Comparison of ENCODE assay signal across 15 cellular contexts in the genomic region with DNA sequence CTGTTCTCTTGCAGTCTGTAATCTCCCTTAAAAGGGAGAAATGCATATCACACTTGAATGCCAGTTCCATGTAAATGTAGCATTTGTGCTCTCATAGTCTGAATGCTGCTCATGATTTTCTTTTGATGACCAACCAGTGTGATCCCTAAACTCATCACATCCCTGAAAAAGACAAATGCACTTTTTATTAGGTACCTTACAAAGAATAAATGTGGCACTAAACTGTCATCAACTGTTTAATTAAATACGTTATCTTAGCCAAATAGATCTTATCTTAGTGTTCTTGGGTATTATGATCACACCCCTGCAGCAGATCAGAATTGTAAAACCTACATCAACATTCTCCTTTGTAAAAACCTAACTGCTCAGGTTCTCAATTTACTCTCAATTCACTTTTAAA.
DNase-seq lines count a peak whose midpoint lies in the region; TF ChIP-seq lines count a peak whose summit lies in the region.
"Had no signal": no experiment of that assay in that cellular context is flagged by ENCODE, and none has a peak within 500 bp of the region (broad histone marks: within the 10 kb centered on the region; RNA-seq: fewer than 3 reads in every experiment).

No MANE protein-coding gene starts in this region.

- H3K4me1 Mint-ChIP-seq in activated T-cell treated with anti-CD3 and anti-CD28 coated beads, Interleukin-2, amount 50 U/mL, for 24 hours (ENCODE audit: low read depth), result no peaks in the 10 kb centered on the region
- H3K4me1 Mint-ChIP-seq: CD4-positive, alpha-beta memory T cell had no signal

- peaks cover 8% of the 10 kb centered on the region for H3K9me3 Mint-ChIP-seq in activated T-cell treated with anti-CD3 and anti-CD28 coated beads, Interleukin-2, amount 50 U/mL, for 24 hours

- no CpG with 5 or more reads among the region's 1 CpG for WGBS in mesendoderm (ENCODE audit: extremely low coverage, insufficient coverage, low lambda C conversion rate)

- no peaks in the 10 kb centered on the region for H3K79me2 ChIP-seq in mesendoderm (ENCODE audit: control insufficient read depth, insufficient read depth, low read length)

- H3K18ac ChIP-seq in mesendoderm (ENCODE audit: low read length), result no peak overlapping the region

- DNase-seq in NCI-H146 (lab: John Stamatoyannopoulos, UW) (peak; percentile 39), mesendoderm (peak; percentile 48), inferior parietal cortex (ENCODE audit: extremely low spot score) (no peak), NOMO-1 treated with dmso at 0.1 percent for 144 hours (lab: John Stamatoyannopoulos, UW; ENCODE audit: unreplicated experiment) (no peak)
- DNase-seq in activated T-cell treated with anti-CD3 and anti-CD28 coated beads, Interleukin-2, amount 50 U/mL, for 24 hours, result no peak
- DNase-seq: C1 segment of cervical spinal cord; Calu3; CD4-positive, alpha-beta memory T cell; COR-L47; DMS53; DMS79 treated with DMSO at 0.1 percent for 48 hours; GF-D8; GOT3 had no signal

- TF ChIP-seq CTCF in HEK293 (tag by site-specific recombination; IDR thresholded peaks at IDR 0.05), result no peak

- no peaks in the 10 kb centered on the region for H3K79me1 ChIP-seq in mesendoderm (ENCODE audit: low read length)

- H3K27ac Mint-ChIP-seq in activated T-cell treated with anti-CD3 and anti-CD28 coated beads, Interleukin-2, amount 50 U/mL, for 24 hours, result no peak overlapping the region
- H3K27ac Mint-ChIP-seq: CD4-positive, alpha-beta memory T cell had no signal

- H2AK5ac ChIP-seq in mesendoderm (ENCODE audit: low read length), result no peak overlapping the region

- no peaks in the 10 kb centered on the region for H3K9me3 ChIP-seq in HEK293 (ENCODE audit: control insufficient read depth, insufficient read depth, low read depth, low read length)
- H3K9me3 ChIP-seq: HAP-1 had no signal

- no peak overlapping the region for H2BK120ac ChIP-seq in mesendoderm (ENCODE audit: low read depth, low read length)

- H3K36me3 Mint-ChIP-seq in activated T-cell treated with anti-CD3 and anti-CD28 coated beads, Interleukin-2, amount 50 U/mL, for 24 hours (ENCODE audit: low read depth), result no peaks in the 10 kb centered on the region
- H3K36me3 Mint-ChIP-seq: CD4-positive, alpha-beta memory T cell had no signal

- H3K36me3 ChIP-seq in HEK293 (ENCODE audit: control insufficient read depth in 2 of 2, insufficient read depth in 1 of 2, low read length in 2 of 2), result peaks cover 11 to 16% of the 10 kb centered on the region in 2 experiments
- H3K36me3 ChIP-seq in mesendoderm (ENCODE audit: control insufficient read depth, insufficient read depth, low read length), result no peaks in the 10 kb centered on the region
- H3K36me3 ChIP-seq: HAP-1 had no signal

- no peaks in the 10 kb centered on the region for H3K27me3 ChIP-seq in mesendoderm (ENCODE audit: insufficient read depth, low read length, poor library complexity)

- no peak overlapping the region for H3K23ac ChIP-seq in mesendoderm (ENCODE audit: low read length)

- H2BK15ac ChIP-seq in mesendoderm (replicated peaks; ENCODE audit: low read depth), result no peak overlapping the region

- no peak overlapping the region for H3K4me3 Mint-ChIP-seq in activated T-cell treated with anti-CD3 and anti-CD28 coated beads, Interleukin-2, amount 50 U/mL, for 24 hours
- H3K4me3 Mint-ChIP-seq: CD4-positive, alpha-beta memory T cell had no signal

- H3K4me2 ChIP-seq in mesendoderm (ENCODE audit: low read length), result no peak overlapping the region

- no peak overlapping the region for H3K56ac ChIP-seq in mesendoderm (ENCODE audit: low read length)

- no peak overlapping the region for H4K5ac ChIP-seq in mesendoderm (ENCODE audit: low read length)

- no peaks in the 10 kb centered on the region for H3K27me3 Mint-ChIP-seq in activated T-cell treated with anti-CD3 and anti-CD28 coated beads, Interleukin-2, amount 50 U/mL, for 24 hours
- H3K27me3 Mint-ChIP-seq: CD4-positive, alpha-beta memory T cell had no signal

- CTCF ChIA-PET in HEK293 (lab: Yijun Ruan, JAX), result interaction anchor here (0.6 kb wide), 1 partner anchor 152 kb away, joined by 3 read pairs; no protein-coding TSS in a partner anchor

- no peak overlapping the region for H3K9ac ChIP-seq in mesendoderm (ENCODE audit: low read length)

- no peak overlapping the region for H3K4ac ChIP-seq in mesendoderm (ENCODE audit: low read depth, low read length)

- POLR2A ChIA-PET in HEK293 (lab: Yijun Ruan, JAX), result interaction anchor here (1.3 kb wide), 1 partner anchor 176 kb away, joined by 5 read pairs; a partner anchor contains a TSS

- no peak overlapping the region for H3K27ac ChIP-seq in HEK293 (ENCODE audit: extremely low read depth, low read depth, low read length)
- no peak overlapping the region for H3K27ac ChIP-seq in mesendoderm (ENCODE audit: low read depth, low read length)

- H2BK5ac ChIP-seq in mesendoderm (ENCODE audit: low read length), result no peak overlapping the region

- H4K8ac ChIP-seq in mesendoderm (ENCODE audit: low read depth, low read length), result no peak overlapping the region

- H3K4me3 ChIP-seq in HEK293 (ENCODE audit: low read depth, low read length) (no peak overlapping the region), mesendoderm (ENCODE audit: low read length) (no peak overlapping the region)
- H3K4me3 ChIP-seq: HAP-1 had no signal

- peaks cover 21% of the 10 kb centered on the region for H3K4me1 ChIP-seq in HEK293 (ENCODE audit: control insufficient read depth, insufficient read depth, low read length)
- no peaks in the 10 kb centered on the region for H3K4me1 ChIP-seq in mesendoderm (ENCODE audit: control insufficient read depth, low read depth, low read length)

TF ChIP-seq in HEK293, 187 proteins besides CTCF, POLR2A, EP300 and RAD21 (continues in another document):
- TF ChIP-seq, protein P1, sequence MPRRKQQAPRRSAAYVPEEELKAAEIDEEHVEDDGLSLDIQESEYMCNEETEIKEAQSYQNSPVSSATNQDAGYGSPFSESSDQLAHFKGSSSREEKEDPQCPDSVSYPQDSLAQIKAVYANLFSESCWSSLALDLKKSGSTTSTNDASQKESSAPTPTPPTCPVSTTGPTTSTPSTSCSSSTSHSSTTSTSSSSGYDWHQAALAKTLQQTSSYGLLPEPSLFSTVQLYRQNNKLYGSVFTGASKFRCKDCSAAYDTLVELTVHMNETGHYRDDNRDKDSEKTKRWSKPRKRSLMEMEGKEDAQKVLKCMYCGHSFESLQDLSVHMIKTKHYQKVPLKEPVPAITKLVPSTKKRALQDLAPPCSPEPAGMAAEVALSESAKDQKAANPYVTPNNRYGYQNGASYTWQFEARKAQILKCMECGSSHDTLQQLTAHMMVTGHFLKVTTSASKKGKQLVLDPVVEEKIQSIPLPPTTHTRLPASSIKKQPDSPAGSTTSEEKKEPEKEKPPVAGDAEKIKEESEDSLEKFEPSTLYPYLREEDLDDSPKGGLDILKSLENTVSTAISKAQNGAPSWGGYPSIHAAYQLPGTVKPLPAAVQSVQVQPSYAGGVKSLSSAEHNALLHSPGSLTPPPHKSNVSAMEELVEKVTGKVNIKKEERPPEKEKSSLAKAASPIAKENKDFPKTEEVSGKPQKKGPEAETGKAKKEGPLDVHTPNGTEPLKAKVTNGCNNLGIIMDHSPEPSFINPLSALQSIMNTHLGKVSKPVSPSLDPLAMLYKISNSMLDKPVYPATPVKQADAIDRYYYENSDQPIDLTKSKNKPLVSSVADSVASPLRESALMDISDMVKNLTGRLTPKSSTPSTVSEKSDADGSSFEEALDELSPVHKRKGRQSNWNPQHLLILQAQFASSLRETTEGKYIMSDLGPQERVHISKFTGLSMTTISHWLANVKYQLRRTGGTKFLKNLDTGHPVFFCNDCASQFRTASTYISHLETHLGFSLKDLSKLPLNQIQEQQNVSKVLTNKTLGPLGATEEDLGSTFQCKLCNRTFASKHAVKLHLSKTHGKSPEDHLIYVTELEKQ (tag by site-specific recombination; IDR thresholded peaks at IDR 0.05; ENCODE audit: borderline replicate concordance), result no peak
- no peak for TF ChIP-seq ZNF223 (tag by site-specific recombination; IDR thresholded peaks at IDR 0.05)
- TF ChIP-seq ZNF37A (tag by site-specific recombination; IDR thresholded peaks at IDR 0.05), result no peak
- TF ChIP-seq ZFHX2 (tag by site-specific recombination; conservative IDR thresholded peaks at IDR 0.05), result no peak
- no peak for TF ChIP-seq ZNF169 (tag by site-specific recombination; IDR thresholded peaks at IDR 0.05)
- TF ChIP-seq, protein P2, sequence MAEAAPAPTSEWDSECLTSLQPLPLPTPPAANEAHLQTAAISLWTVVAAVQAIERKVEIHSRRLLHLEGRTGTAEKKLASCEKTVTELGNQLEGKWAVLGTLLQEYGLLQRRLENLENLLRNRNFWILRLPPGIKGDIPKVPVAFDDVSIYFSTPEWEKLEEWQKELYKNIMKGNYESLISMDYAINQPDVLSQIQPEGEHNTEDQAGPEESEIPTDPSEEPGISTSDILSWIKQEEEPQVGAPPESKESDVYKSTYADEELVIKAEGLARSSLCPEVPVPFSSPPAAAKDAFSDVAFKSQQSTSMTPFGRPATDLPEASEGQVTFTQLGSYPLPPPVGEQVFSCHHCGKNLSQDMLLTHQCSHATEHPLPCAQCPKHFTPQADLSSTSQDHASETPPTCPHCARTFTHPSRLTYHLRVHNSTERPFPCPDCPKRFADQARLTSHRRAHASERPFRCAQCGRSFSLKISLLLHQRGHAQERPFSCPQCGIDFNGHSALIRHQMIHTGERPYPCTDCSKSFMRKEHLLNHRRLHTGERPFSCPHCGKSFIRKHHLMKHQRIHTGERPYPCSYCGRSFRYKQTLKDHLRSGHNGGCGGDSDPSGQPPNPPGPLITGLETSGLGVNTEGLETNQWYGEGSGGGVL (tag by site-specific recombination; IDR thresholded peaks at IDR 0.05), result no peak
- 0 out of 2 replicates have a peak, but pooled peaks have one; percentile 11 for TF ChIP-seq SCRT1 (tag by site-specific recombination; IDR thresholded peaks at IDR 0.05; ENCODE audit: borderline replicate concordance)
- no peak for TF ChIP-seq ZNF24 (tag by site-specific recombination; IDR thresholded peaks at IDR 0.05)
- no peak for TF ChIP-seq ZNF701 (tag by site-specific recombination; IDR thresholded peaks at IDR 0.05)
- TF ChIP-seq BCL11A (tag by site-specific recombination; IDR thresholded peaks at IDR 0.05; ENCODE audit: low read depth), result no peak
- TF ChIP-seq, protein P3, sequence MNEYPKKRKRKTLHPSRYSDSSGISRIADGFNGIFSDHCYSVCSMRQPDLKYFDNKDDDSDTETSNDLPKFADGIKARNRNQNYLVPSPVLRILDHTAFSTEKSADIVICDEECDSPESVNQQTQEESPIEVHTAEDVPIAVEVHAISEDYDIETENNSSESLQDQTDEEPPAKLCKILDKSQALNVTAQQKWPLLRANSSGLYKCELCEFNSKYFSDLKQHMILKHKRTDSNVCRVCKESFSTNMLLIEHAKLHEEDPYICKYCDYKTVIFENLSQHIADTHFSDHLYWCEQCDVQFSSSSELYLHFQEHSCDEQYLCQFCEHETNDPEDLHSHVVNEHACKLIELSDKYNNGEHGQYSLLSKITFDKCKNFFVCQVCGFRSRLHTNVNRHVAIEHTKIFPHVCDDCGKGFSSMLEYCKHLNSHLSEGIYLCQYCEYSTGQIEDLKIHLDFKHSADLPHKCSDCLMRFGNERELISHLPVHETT (tag by site-specific recombination; IDR thresholded peaks at IDR 0.05), result no peak
- no peak for TF ChIP-seq ZNF664 (tag by site-specific recombination; IDR thresholded peaks at IDR 0.05)

Comparison
In these comparisons a context has a peak if more than half of its experiments do, and no peak if none do; other contexts are left out.
1. DNase-seq: peak in NCI-H146 (single experiment) and mesendoderm (single experiment); none in activated T-cell treated with anti-CD3 and anti-CD28 coated beads, Interleukin-2, amount 50 U/mL, for 24 hours (single experiment), inferior parietal cortex (single experiment) and NOMO-1 treated with dmso at 0.1 percent for 144 hours (single experiment).